Comparison of ENCODE assay signal across 25 cellular contexts in genomic region chr19:1577929-1578618, GRCh38. TPM values are rescaled to one million over a fixed set of nuclear protein-coding genes. Genes with fewer than 3 reads are reported as not detected.
"Had no signal": no experiment of that assay in that cellular context is flagged by ENCODE, and none has a peak within 500 bp of the region (broad histone marks: within the 10 kb centered on the region; RNA-seq: fewer than 3 reads in every experiment).

No MANE protein-coding gene starts in this region.

- DNase-seq: activated CD4-positive, alpha-beta T cell treated with anti-CD3 and anti-CD28 coated beads, Interleukin-2, amount 10 ng/mL, durations not matched to agents 7 days and 5 days; activated CD8-positive, alpha-beta T cell treated with anti-CD3 and anti-CD28 coated beads, Interleukin-2, amount 10 ng/mL, durations not matched to agents 7 days and 5 days; activated naive CD4-positive, alpha-beta T cell treated with anti-CD3 and anti-CD28 coated beads, Interleukin-2, amount 10 ng/mL, durations not matched to agents 7 days and 5 days; activated T-cell treated with anti-CD3 and anti-CD28 coated beads, Interleukin-2, amount 50 U/mL, for 24 hours; effector CD8-positive, alpha-beta T cell; gastrocnemius medialis; head of caudate nucleus; kidney; left lung; mucosa of descending colon; naive B cell; stimulated activated CD4-positive, alpha-beta T cell treated with anti-CD3 and anti-CD28 coated beads, Interleukin-15, amount 100 ng/mL, for 24 hours; stimulated activated CD4-positive, alpha-beta T cell treated with anti-CD3 and anti-CD28 coated beads, Interleukin-4, amount 100 ng/mL, for 1 hour; stimulated activated naive CD8-positive, alpha-beta T cell treated with anti-CD3 and anti-CD28 coated beads, Interleukin-15, amount 100 ng/mL, for 72 hours; T1000; transverse colon; uterus had no signal

- H3K9me3 ChIP-seq: ascending aorta, breast epithelium, gastrocnemius medialis, left lung, mucosa of descending colon, prostate gland, suprapubic skin, transverse colon, uterus had no signal

- H3K36me3 ChIP-seq: breast epithelium, neural progenitor cell, prostate gland, uterus had no signal

- H3K4me1 ChIP-seq: ascending aorta, breast epithelium, gastrocnemius medialis, left lung, neural progenitor cell, prostate gland, suprapubic skin, uterus had no signal

- H3K27me3 ChIP-seq: ascending aorta, breast epithelium, gastrocnemius medialis, left lung, neural progenitor cell, suprapubic skin, transverse colon, uterus had no signal

- H3K4me2 ChIP-seq: neural progenitor cell had no signal

- H3K9ac ChIP-seq: neural progenitor cell had no signal

- H2AFZ ChIP-seq: neural progenitor cell had no signal

- H3K27ac ChIP-seq: ascending aorta, breast epithelium, gastrocnemius medialis, left lung, neural progenitor cell, prostate gland, suprapubic skin, transverse colon, uterus had no signal

- H3K4me3 ChIP-seq: ascending aorta, breast epithelium, gastrocnemius medialis, left lung, mucosa of descending colon, neural progenitor cell, prostate gland, suprapubic skin, transverse colon, uterus had no signal

- ATAC-seq: activated CD4-positive, CD25-positive, alpha-beta regulatory T cell treated with anti-CD3 and anti-CD28 coated beads, Interleukin-2, amount 50 U/mL, for 24 hours; activated CD8-positive, alpha-beta T cell treated with anti-CD3 and anti-CD28 coated beads, Interleukin-2, amount 10 ng/mL, durations not matched to agents 7 days and 5 days; esophagus mucosa; gastrocnemius medialis; mucosa of descending colon; stimulated activated naive CD8-positive, alpha-beta T cell treated with anti-CD3 and anti-CD28 coated beads, Interleukin-15, amount 100 ng/mL, for 72 hours had no signal

RNA-seq across cellular contexts. Expression of gene PLK5, which starts 54.2 kb away (rescaled TPM):
- total RNA-seq: activated CD4-positive, alpha-beta T cell treated with anti-CD3 and anti-CD28 coated beads, Interleukin-2, amount 10 ng/mL, durations not matched to agents 7 days and 5 days; activated CD8-positive, alpha-beta T cell treated with anti-CD3 and anti-CD28 coated beads, Interleukin-2, amount 10 ng/mL, durations not matched to agents 7 days and 5 days; ascending aorta; esophagus mucosa; gastrocnemius medialis; kidney; left lung; right cardiac atrium; transverse colon had no signal
